ENCODE assay signal across 9 cellular contexts in the genomic region with DNA sequence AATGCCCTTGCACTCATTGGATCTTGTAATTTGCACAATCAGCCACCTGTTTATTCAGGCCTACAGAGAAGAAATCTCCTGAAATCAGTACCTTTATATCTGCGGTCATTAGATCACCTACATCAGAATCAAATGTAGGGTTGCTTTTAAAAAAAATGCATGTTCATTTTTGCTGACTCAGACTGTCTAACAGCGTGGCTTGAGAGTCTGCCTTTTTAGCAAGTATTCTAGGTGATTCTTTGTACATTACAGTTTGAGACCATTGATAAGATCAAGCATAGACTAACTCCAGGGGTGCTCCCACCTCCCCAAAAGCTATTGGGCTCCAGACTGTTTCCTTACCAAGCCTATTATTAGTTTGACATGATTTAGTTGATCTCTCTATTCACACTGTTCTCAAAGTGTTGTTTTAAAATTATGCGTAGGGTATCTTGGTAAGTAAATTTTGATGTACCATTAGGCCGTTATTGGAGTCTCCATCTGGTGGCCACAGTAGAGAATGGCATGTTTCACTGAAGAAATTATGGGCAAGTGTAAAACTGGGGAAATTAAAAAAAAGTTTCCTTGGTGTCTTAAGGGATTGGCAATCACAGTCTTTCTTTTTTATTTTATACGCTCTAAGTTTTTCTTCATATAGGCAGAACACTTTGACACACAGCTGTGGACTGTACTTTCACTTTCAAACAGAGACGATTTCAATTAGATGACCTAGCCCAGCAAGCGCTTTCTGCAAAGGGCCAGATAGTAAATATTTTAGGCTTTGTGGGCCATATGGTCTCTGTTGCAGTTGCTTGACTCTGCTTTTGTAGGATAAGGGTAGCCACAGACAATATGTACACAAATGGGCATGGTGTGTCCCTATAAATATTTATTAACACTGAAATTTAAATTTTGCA. TPM values are rescaled to one million over a fixed set of nuclear protein-coding genes. Genes with fewer than 3 reads are reported as not detected.
DNase-seq lines count a peak whose midpoint lies in the region; ATAC-seq and TF ChIP-seq lines count a peak whose summit lies in the region.
"Had no signal": no experiment of that assay in that cellular context is flagged by ENCODE, and none has a peak within 500 bp of the region (broad histone marks: within the 10 kb centered on the region; RNA-seq: fewer than 3 reads in every experiment).

No MANE protein-coding gene starts in this region.

- H3K27me3 ChIP-seq in CD4-positive, alpha-beta T cell (ENCODE audit: control insufficient read depth, insufficient read depth, low read length), result no peaks in the 10 kb centered on the region

- ATAC-seq in CD4-positive, alpha-beta T cell (ENCODE audit: poor library complexity), result peak; percentile 61
- ATAC-seq in HG03565 (IDR thresholded peaks at IDR 0.05; ENCODE audit: unreplicated experiment), result no peak

- no peaks in the 10 kb centered on the region for H3K9me3 ChIP-seq in CD4-positive, alpha-beta T cell (ENCODE audit: control insufficient read depth, low read length)

- CTCF ChIA-PET in CD4-positive, alpha-beta T cell (lab: Charles Lee), result interaction anchor here (0.7 kb wide), 1 partner anchor 9 kb away, joined by 3 read pairs; no protein-coding TSS in a partner anchor

- H3K27ac Mint-ChIP-seq in CD4-positive, alpha-beta T cell, result no peak overlapping the region

- no peak overlapping the region for H3K27ac ChIP-seq in CD4-positive, alpha-beta T cell (ENCODE audit: low read depth, low read length)

- no peaks in the 10 kb centered on the region for H3K36me3 Mint-ChIP-seq in CD4-positive, alpha-beta T cell (ENCODE audit: low read depth)

- H3K27me3 Mint-ChIP-seq in CD4-positive, alpha-beta T cell, result no peaks in the 10 kb centered on the region

- H3K4me3 Mint-ChIP-seq in CD4-positive, alpha-beta T cell, result no peak overlapping the region

- peak in 1 of 10 experiments; percentile 2 for DNase-seq in CD4-positive, alpha-beta T cell
- DNase-seq in GM13977 (ENCODE audit: low spot score), result peak; percentile 40
- DNase-seq in NCI-H2227 (lab: John Stamatoyannopoulos, UW; ENCODE audit: unreplicated experiment), result peak; percentile 14
- DNase-seq in central memory CD4-positive, alpha-beta T cell, result peak; percentile 5
- DNase-seq in lung microvascular endothelial cell (ENCODE audit: low read depth in 2 of 2), result peak; percentile 44 to 50
- no peak for DNase-seq in occipital lobe (lab: John Stamatoyannopoulos, UW)
- DNase-seq in COLO668 (lab: John Stamatoyannopoulos, UW; ENCODE audit: unreplicated experiment), result no peak

- intact Hi-C loops in CD4-positive, alpha-beta T cell (cut with DNase I, micrococcal nuclease), result loop anchor here (5.0 to 10.0 kb wide), 2 partner anchors 48 to 50 kb away; no protein-coding TSS in a partner anchor

- POLR2A ChIA-PET in CD4-positive, alpha-beta T cell (lab: Charles Lee), result no interaction called here

- no peaks in the 10 kb centered on the region for H3K9me3 Mint-ChIP-seq in CD4-positive, alpha-beta T cell

- in situ Hi-C loops in GM13977 (cut with MboI; ENCODE audit: low pct_unique_long_range_greater_than_20kb, low sequenced_read_pairs, unreplicated experiment), result no loop called here

- peak; percentile 59 for TF ChIP-seq CTCF in CD4-positive, alpha-beta T cell (IDR thresholded peaks at IDR 0.05)
- peak; percentile 70 for TF ChIP-seq CTCF in GM13977 (IDR thresholded peaks at IDR 0.05; ENCODE audit: extremely low read depth, insufficient read depth, missing control alignments)

- no peaks in the 10 kb centered on the region for H3K4me1 Mint-ChIP-seq in CD4-positive, alpha-beta T cell (ENCODE audit: low read depth)

RNA-seq across cellular contexts. Expression of a gene that starts 33.7 kb away (rescaled TPM):
- 100 to 1,000 TPM; 126 to 137 TPM for total RNA-seq in CD4-positive, alpha-beta T cell
- 18.1 and 19.4 TPM in 2 replicates for total RNA-seq in lung microvascular endothelial cell
- total RNA-seq in occipital lobe, result 30.6 TPM

RNA-seq across cellular contexts. Expression of a gene that starts 58.6 kb away (rescaled TPM):
- not detected for total RNA-seq in CD4-positive, alpha-beta T cell
- total RNA-seq in lung microvascular endothelial cell (under 0.01 and 0.22 TPM in 2 replicates), occipital lobe (0.78 TPM)
- total RNA-seq: T-helper 2 cell treated with Interferon-gamma antibody and Interleukin-4, amounts not matched to agents 100 ng/mL and 5 ng/mL, for 36 hours had no signal

Comparison
In these comparisons a context has a peak if more than half of its experiments do, and no peak if none do; other contexts are left out.
1. DNase-seq: peak in GM13977 (single experiment), NCI-H2227 (single experiment), central memory CD4-positive, alpha-beta T cell (single experiment) and lung microvascular endothelial cell (2 of 2); none in occipital lobe (single experiment) and COLO668 (single experiment).